ENCODE assay signal across 22 cellular contexts in genomic region chr21:34018185-34018584, GRCh38. TPM values are rescaled to one million over a fixed set of nuclear protein-coding genes. Genes with fewer than 3 reads are reported as not detected.
DNase-seq lines count a peak whose midpoint lies in the region; ATAC-seq and TF ChIP-seq lines count a peak whose summit lies in the region.
"Had no signal": no experiment of that assay in that cellular context is flagged by ENCODE, and none has a peak within 500 bp of the region (broad histone marks: within the 10 kb centered on the region; RNA-seq: fewer than 3 reads in every experiment).

No MANE protein-coding gene starts in this region.

- no peak for TF ChIP-seq CTCF in activated B cell treated with CpG ODN at 0.5 μM for 24 hours (IDR thresholded peaks at IDR 0.05)
- TF ChIP-seq CTCF in spleen (IDR thresholded peaks at IDR 0.05 in 8 of 11, conservative IDR thresholded peaks at IDR 0.05 in 3 of 11): no peak
- no peak for TF ChIP-seq CTCF in osteoblast (IDR thresholded peaks at IDR 0.05; ENCODE audit: extremely low read depth, low read depth, low read length)

- no peaks in the 10 kb centered on the region for H3K36me3 Mint-ChIP-seq in activated B cell treated with CpG ODN at 0.5 μM for 24 hours (ENCODE audit: low read depth)

- intact Hi-C loops in activated B cell treated with CpG ODN at 0.5 μM for 24 hours (cut with micrococcal nuclease): no loop called here
- intact Hi-C loops in spleen (cut with DNase I; ENCODE audit: low total_unique reads): no loop called here

- H3K4me2 ChIP-seq in osteoblast (ENCODE audit: insufficient read depth, low read length): no peak overlapping the region

- H3K9me3 ChIP-seq in spleen: peaks cover 0 to 28% (median 19%) of the 10 kb centered on the region in 8 donors
- no peaks in the 10 kb centered on the region for H3K9me3 ChIP-seq in osteoblast (ENCODE audit: low read depth, low read length)

- H4K20me1 ChIP-seq in osteoblast (ENCODE audit: insufficient read depth, low read length): no peaks in the 10 kb centered on the region

- H3K4me3 ChIP-seq in GM08714 (ENCODE audit: low read length): peak overlapping the region; percentile 63; the same call in 1 of the 2 replicates
- H3K4me3 ChIP-seq in spleen: no peak overlapping the region
- H3K4me3 ChIP-seq in osteoblast (ENCODE audit: insufficient read depth, low read length): no peak overlapping the region
- H3K4me3 ChIP-seq: skin epidermis had no signal

- H3K27me3 ChIP-seq in spleen (replicated peaks in 1 of 7) (no peaks in the 10 kb centered on the region), osteoblast (ENCODE audit: insufficient read depth, low read length) (no peaks in the 10 kb centered on the region)
- H3K27me3 ChIP-seq: foreskin keratinocyte had no signal

- H3K27ac ChIP-seq in spleen: peak overlapping the region in 5 of 8 donors; percentile 5 to 77 (median 71)
- no peak overlapping the region for H3K27ac ChIP-seq in osteoblast (ENCODE audit: low read depth, low read length)
- H3K27ac ChIP-seq: foreskin keratinocyte, skin epidermis had no signal

- 60 to 92% (median 66%) methylated on average over 1 of the region's 1 CpG for WGBS in spleen, 5 donors

- peak overlapping the region; percentile 96 for H3K27ac Mint-ChIP-seq in activated B cell treated with CpG ODN at 0.5 μM for 24 hours

- H3K4me1 Mint-ChIP-seq in activated B cell treated with CpG ODN at 0.5 μM for 24 hours: no peaks in the 10 kb centered on the region

- H3K27me3 Mint-ChIP-seq in activated B cell treated with CpG ODN at 0.5 μM for 24 hours: no peaks in the 10 kb centered on the region
- H3K27me3 Mint-ChIP-seq: CD4-positive, alpha-beta memory T cell had no signal

- no peak overlapping the region for H2AFZ ChIP-seq in osteoblast (ENCODE audit: low read length)

- no peaks in the 10 kb centered on the region for H3K79me2 ChIP-seq in osteoblast (ENCODE audit: insufficient read depth, low read length)

- CTCF ChIA-PET in activated B cell treated with CpG ODN at 0.5 μM for 24 hours (lab: Charles Lee): interaction anchor here (2.9 to 4.0 kb wide), 2 partner anchors 94 to 330 kb away, joined by 12 to 16 read pairs; no protein-coding TSS in a partner anchor

- peaks cover 11% of the 10 kb centered on the region for H3K9me3 Mint-ChIP-seq in activated B cell treated with CpG ODN at 0.5 μM for 24 hours

- peak overlapping the region; percentile 19 for H3K4me3 Mint-ChIP-seq in activated B cell treated with CpG ODN at 0.5 μM for 24 hours
- H3K4me3 Mint-ChIP-seq: CD4-positive, alpha-beta memory T cell had no signal

- ATAC-seq in HG02981 (IDR thresholded peaks at IDR 0.05; ENCODE audit: unreplicated experiment): peak; percentile 28
- ATAC-seq in activated B cell treated with CpG ODN at 0.5 μM for 24 hours (ENCODE audit: low read depth): no peak
- ATAC-seq in GM19397 (IDR thresholded peaks at IDR 0.05; ENCODE audit: unreplicated experiment): no peak
- ATAC-seq: foreskin keratinocyte, HCT116 had no signal

- H3K36me3 ChIP-seq in spleen (no peaks in the 10 kb centered on the region), osteoblast (ENCODE audit: insufficient read depth, low read length) (no peaks in the 10 kb centered on the region)

- POLR2A ChIA-PET in activated B cell treated with CpG ODN at 0.5 μM for 24 hours (lab: Charles Lee): interaction anchor here (1.1 to 1.5 kb wide), 2 partner anchors 9 to 42 kb away, joined by 4 read pairs; no protein-coding TSS in a partner anchor

- H3K4me1 ChIP-seq in spleen (peaks cover 31 to 58% (median 43%) of the 10 kb centered on the region in 6 donors), osteoblast (ENCODE audit: insufficient read depth, low read length) (peaks cover 8% of the 10 kb centered on the region)
- H3K4me1 ChIP-seq: foreskin keratinocyte had no signal

- no peak for TF ChIP-seq POLR2A in spleen (IDR thresholded peaks at IDR 0.05)

- DNase-seq in activated B cell treated with CpG ODN at 0.5 μM for 24 hours: no peak
- no peak for DNase-seq in spleen
- DNase-seq in osteoblast (ENCODE audit: insufficient read length, low spot score, missing footprints): no peak
- DNase-seq in stimulated activated CD4-positive, alpha-beta T cell treated with anti-CD3 and anti-CD28 coated beads, Interleukin-4, amount 100 ng/mL, for 24 hours: no peak
- DNase-seq: activated CD8-positive, alpha-beta memory T cell treated with anti-CD3 and anti-CD28 coated beads for 24 hours; activated naive CD4-positive, alpha-beta T cell; activated T-cell treated with anti-CD3 and anti-CD28 coated beads, Interleukin-2, amount 50 U/mL, for 48 hours; CD4-positive, alpha-beta memory T cell; DMS53; effector CD8-positive, alpha-beta T cell; foreskin keratinocyte; GF-D8; left colon; NCI-H1417; NCI-H2081 treated with DMSO at 0.1 percent for 48 hours; SIG-M5; stimulated activated CD4-positive, alpha-beta T cell treated with anti-CD3 and anti-CD28 coated beads, Interleukin-2, amount 100 ng/mL, for 24 hours had no signal

RNA-seq across cellular contexts. Expression of gene MRPS6, which starts 55.2 kb away (rescaled TPM):
- total RNA-seq in activated B cell treated with CpG ODN at 0.5 μM for 24 hours (40.2 and 40.5 TPM in 2 replicates), spleen (10 to 100 TPM; 18.7 to 38.9 (median 30.4) TPM), osteoblast (19.2 and 25.9 TPM in 2 replicates)
- polyA plus RNA-seq in spleen: 10 to 100 TPM; 45.6 to 74.9 (median 46.0) TPM

RNA-seq across cellular contexts. Expression of gene SLC5A3, which starts 55.2 kb away (rescaled TPM):
- 7.7 and 9.0 TPM in 2 replicates for total RNA-seq in activated B cell treated with CpG ODN at 0.5 μM for 24 hours
- total RNA-seq in spleen: 10 to 100 TPM in 6 of 7 donors, 1 to 10 TPM in 1; 8.8 to 22.3 (median 12.2) TPM
- polyA plus RNA-seq in spleen: 1 to 10 TPM; 1.1 to 2.7 (median 1.2) TPM
- 38.4 and 44.2 TPM in 2 replicates for total RNA-seq in osteoblast
